In genomic region chr1:79364896-79365295, GRCh38 we compare ENCODE assay signal across 13 cellular contexts.
"Had no signal": no experiment of that assay in that cellular context is flagged by ENCODE, and none has a peak within 500 bp of the region (broad histone marks: within the 10 kb centered on the region; RNA-seq: fewer than 3 reads in every experiment).

No MANE protein-coding gene starts in this region.

- H3K27ac ChIP-seq: ascending aorta, right atrium auricular region, suprapubic skin, transverse colon, uterus had no signal

- ATAC-seq: effector memory CD8-positive, alpha-beta T cell; mucosa of descending colon had no signal

- H3K27me3 ChIP-seq: ascending aorta, right atrium auricular region, suprapubic skin, transverse colon, uterus had no signal

- H3K36me3 ChIP-seq: ascending aorta, right atrium auricular region, suprapubic skin, transverse colon, uterus had no signal

- H3K9me3 ChIP-seq: ascending aorta, mucosa of descending colon, right atrium auricular region, suprapubic skin, transverse colon, uterus had no signal

- H3K4me3 ChIP-seq: ascending aorta, mucosa of descending colon, right atrium auricular region, suprapubic skin, transverse colon, uterus had no signal

- DNase-seq: activated CD4-positive, alpha-beta T cell treated with anti-CD3 and anti-CD28 coated beads for 1 hour; activated CD4-positive, alpha-beta T cell treated with anti-CD3 and anti-CD28 coated beads, Interleukin-2, amount 50 U/mL, for 48 hours; activated gamma-delta T cell; effector memory CD8-positive, alpha-beta T cell; mucosa of descending colon; naive B cell; stimulated activated CD4-positive, alpha-beta T cell treated with anti-CD3 and anti-CD28 coated beads, Interleukin-2, amount 100 ng/mL, for 24 hours; stimulated activated naive CD4-positive, alpha-beta T cell treated with Interleukin-2 at 50 U/mL for 16 hours; transverse colon; uterus had no signal

- H3K4me1 ChIP-seq: ascending aorta, right atrium auricular region, suprapubic skin, transverse colon, uterus had no signal
